Comparison of ENCODE assay signal across 2 cellular contexts in the genomic region with DNA sequence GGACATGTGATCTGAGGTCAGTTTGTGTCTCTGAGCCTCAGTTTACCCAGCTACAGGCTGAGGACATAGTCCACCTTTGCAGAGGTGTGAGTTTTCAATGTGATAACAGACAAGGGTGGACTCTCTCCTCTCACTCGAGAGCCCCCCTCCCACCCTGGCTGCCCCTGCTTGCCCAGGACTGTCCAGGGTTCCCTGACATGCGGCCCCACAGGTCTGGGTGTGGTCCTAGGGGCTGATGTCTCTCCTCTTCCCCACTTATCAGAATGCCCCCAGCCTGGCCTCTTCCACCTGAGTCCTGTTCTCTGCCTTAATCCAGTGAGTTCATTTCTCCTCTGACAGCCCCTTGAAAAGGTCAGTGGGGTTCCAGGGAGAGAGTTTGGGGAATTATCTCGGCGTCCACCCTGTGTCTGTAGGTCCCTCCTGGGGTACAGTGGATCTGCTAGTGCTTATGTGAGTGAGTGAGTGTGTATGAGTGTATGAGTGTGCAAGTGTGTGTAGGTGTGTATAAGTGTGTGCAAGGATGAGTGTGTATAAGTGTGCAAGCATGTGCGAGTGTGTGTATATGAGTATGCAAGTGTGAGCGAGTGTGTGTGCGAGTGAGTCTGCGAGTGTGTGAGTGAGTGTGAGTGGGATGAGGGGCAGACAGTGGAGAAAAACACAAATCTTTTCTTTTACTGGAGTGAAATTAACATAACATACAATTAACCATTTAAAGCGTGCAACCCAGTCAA.
A peak's percentile ranks its signal among the peaks of the same experiment; 100 is the strongest.
TF ChIP-seq lines count a peak whose summit lies in the region.

No MANE protein-coding gene starts in this region.

TF ChIP-seq in HEK293, 187 proteins besides CTCF, POLR2A, EP300 and RAD21 (continued from another document):
- TF ChIP-seq, protein P1, sequence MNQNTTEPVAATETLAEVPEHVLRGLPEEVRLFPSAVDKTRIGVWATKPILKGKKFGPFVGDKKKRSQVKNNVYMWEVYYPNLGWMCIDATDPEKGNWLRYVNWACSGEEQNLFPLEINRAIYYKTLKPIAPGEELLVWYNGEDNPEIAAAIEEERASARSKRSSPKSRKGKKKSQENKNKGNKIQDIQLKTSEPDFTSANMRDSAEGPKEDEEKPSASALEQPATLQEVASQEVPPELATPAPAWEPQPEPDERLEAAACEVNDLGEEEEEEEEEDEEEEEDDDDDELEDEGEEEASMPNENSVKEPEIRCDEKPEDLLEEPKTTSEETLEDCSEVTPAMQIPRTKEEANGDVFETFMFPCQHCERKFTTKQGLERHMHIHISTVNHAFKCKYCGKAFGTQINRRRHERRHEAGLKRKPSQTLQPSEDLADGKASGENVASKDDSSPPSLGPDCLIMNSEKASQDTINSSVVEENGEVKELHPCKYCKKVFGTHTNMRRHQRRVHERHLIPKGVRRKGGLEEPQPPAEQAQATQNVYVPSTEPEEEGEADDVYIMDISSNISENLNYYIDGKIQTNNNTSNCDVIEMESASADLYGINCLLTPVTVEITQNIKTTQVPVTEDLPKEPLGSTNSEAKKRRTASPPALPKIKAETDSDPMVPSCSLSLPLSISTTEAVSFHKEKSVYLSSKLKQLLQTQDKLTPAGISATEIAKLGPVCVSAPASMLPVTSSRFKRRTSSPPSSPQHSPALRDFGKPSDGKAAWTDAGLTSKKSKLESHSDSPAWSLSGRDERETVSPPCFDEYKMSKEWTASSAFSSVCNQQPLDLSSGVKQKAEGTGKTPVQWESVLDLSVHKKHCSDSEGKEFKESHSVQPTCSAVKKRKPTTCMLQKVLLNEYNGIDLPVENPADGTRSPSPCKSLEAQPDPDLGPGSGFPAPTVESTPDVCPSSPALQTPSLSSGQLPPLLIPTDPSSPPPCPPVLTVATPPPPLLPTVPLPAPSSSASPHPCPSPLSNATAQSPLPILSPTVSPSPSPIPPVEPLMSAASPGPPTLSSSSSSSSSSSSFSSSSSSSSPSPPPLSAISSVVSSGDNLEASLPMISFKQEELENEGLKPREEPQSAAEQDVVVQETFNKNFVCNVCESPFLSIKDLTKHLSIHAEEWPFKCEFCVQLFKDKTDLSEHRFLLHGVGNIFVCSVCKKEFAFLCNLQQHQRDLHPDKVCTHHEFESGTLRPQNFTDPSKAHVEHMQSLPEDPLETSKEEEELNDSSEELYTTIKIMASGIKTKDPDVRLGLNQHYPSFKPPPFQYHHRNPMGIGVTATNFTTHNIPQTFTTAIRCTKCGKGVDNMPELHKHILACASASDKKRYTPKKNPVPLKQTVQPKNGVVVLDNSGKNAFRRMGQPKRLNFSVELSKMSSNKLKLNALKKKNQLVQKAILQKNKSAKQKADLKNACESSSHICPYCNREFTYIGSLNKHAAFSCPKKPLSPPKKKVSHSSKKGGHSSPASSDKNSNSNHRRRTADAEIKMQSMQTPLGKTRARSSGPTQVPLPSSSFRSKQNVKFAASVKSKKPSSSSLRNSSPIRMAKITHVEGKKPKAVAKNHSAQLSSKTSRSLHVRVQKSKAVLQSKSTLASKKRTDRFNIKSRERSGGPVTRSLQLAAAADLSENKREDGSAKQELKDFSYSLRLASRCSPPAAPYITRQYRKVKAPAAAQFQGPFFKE (tag by site-specific recombination; IDR thresholded peaks at IDR 0.05; ENCODE audit: borderline replicate concordance), result no peak
- no peak for TF ChIP-seq ZBTB8A (tag by site-specific recombination; IDR thresholded peaks at IDR 0.05)

TF ChIP-seq in K562, 482 proteins besides CTCF, POLR2A, EP300 and RAD21 (continued from another document):
- TF ChIP-seq THRB (CRISPR knock-in tag; conservative IDR thresholded peaks at IDR 0.05) (0 out of 2 replicates have a peak, but pooled peaks have one; percentile 44), HBP1 (CRISPR knock-in tag; IDR thresholded peaks at IDR 0.05) (0 out of 2 replicates have a peak, but pooled peaks have one; percentile 17), OTX1 (CRISPR knock-in tag; IDR thresholded peaks at IDR 0.05) (0 out of 2 replicates have a peak, but pooled peaks have one; percentile 34), TAF15 (IDR thresholded peaks at IDR 0.05; ENCODE audit: low read depth, low read length) (no peak), TAF9B (IDR thresholded peaks at IDR 0.05; ENCODE audit: partially characterized antibody) (no peak), NCOA2 (IDR thresholded peaks at IDR 0.05; ENCODE audit: partially characterized antibody in 2 of 2) (no peak), NFIX (CRISPR knock-in tag; IDR thresholded peaks at IDR 0.05; ENCODE audit: low read depth) (no peak), SRSF7 (optimal IDR thresholded peaks at IDR 0.05; ENCODE audit: low read depth, low read length) (no peak), ZZZ3 (IDR thresholded peaks at IDR 0.05) (no peak), POLR2H (tag; IDR thresholded peaks at IDR 0.05; ENCODE audit: low read depth) (no peak), KLF16 (IDR thresholded peaks at IDR 0.05) (no peak), CREB1 (IDR thresholded peaks at IDR 0.05) (no peak), CREB1 (CRISPR knock-in tag; IDR thresholded peaks at IDR 0.05) (no peak), ESRRA (IDR thresholded peaks at IDR 0.05; ENCODE audit: borderline replicate concordance, low read depth) (no peak), NKRF (IDR thresholded peaks at IDR 0.05; ENCODE audit: borderline replicate concordance) (no peak), ZNF696 (CRISPR knock-in tag; conservative IDR thresholded peaks at IDR 0.05) (no peak), ZNF212 (CRISPR knock-in tag; IDR thresholded peaks at IDR 0.05) (no peak), ZNF764 (CRISPR knock-in tag; IDR thresholded peaks at IDR 0.05; ENCODE audit: low read depth) (no peak), ELF4 (CRISPR knock-in tag; IDR thresholded peaks at IDR 0.05) (no peak), MYNN (IDR thresholded peaks at IDR 0.05) (peak; percentile 32; the same call in 1 of the 2 replicates), MYNN (CRISPR knock-in tag; IDR thresholded peaks at IDR 0.05) (no peak), DEAF1 (CRISPR knock-in tag; IDR thresholded peaks at IDR 0.05) (no peak), DPF2 (IDR thresholded peaks at IDR 0.05) (no peak)
- TF ChIP-seq, protein P2, sequence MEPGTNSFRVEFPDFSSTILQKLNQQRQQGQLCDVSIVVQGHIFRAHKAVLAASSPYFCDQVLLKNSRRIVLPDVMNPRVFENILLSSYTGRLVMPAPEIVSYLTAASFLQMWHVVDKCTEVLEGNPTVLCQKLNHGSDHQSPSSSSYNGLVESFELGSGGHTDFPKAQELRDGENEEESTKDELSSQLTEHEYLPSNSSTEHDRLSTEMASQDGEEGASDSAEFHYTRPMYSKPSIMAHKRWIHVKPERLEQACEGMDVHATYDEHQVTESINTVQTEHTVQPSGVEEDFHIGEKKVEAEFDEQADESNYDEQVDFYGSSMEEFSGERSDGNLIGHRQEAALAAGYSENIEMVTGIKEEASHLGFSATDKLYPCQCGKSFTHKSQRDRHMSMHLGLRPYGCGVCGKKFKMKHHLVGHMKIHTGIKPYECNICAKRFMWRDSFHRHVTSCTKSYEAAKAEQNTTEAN (CRISPR knock-in tag; IDR thresholded peaks at IDR 0.05), result peak; percentile 97
- TF ChIP-seq, protein P3, sequence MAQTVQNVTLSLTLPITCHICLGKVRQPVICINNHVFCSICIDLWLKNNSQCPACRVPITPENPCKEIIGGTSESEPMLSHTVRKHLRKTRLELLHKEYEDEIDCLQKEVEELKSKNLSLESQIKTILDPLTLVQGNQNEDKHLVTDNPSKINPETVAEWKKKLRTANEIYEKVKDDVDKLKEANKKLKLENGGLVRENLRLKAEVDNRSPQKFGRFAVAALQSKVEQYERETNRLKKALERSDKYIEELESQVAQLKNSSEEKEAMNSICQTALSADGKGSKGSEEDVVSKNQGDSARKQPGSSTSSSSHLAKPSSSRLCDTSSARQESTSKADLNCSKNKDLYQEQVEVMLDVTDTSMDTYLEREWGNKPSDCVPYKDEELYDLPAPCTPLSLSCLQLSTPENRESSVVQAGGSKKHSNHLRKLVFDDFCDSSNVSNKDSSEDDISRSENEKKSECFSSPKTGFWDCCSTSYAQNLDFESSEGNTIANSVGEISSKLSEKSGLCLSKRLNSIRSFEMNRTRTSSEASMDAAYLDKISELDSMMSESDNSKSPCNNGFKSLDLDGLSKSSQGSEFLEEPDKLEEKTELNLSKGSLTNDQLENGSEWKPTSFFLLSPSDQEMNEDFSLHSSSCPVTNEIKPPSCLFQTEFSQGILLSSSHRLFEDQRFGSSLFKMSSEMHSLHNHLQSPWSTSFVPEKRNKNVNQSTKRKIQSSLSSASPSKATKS (CRISPR knock-in tag; IDR thresholded peaks at IDR 0.05), result no peak
TF ChIP-seq in K562: peak in this region for 5.
